In genomic region chr6:116397960-116398359, GRCh38 we compare ENCODE assay signal across 12 cellular contexts. TPM values are rescaled to one million over a fixed set of nuclear protein-coding genes. Genes with fewer than 3 reads are reported as not detected.
DNase-seq lines count a peak whose midpoint lies in the region; ATAC-seq and TF ChIP-seq lines count a peak whose summit lies in the region.
"Had no signal": no experiment of that assay in that cellular context is flagged by ENCODE, and none has a peak within 500 bp of the region (broad histone marks: within the 10 kb centered on the region; RNA-seq: fewer than 3 reads in every experiment).

No MANE protein-coding gene starts in this region.

- peaks cover 0 to 4% (median 0%) of the 10 kb centered on the region in 3 donors for H3K36me3 ChIP-seq in skeletal muscle tissue (ENCODE audit: control insufficient read depth in 3 of 3, insufficient read depth in 3 of 3, low read length in 3 of 3)

- no peak for TF ChIP-seq CTCF in fibroblast of pulmonary artery (IDR thresholded peaks at IDR 0.05; ENCODE audit: low read length, missing control alignments)

- DNase-seq in ELR (ENCODE audit: low read depth) (peak; percentile 60), T-helper 17 cell (no peak), fibroblast of pulmonary artery (ENCODE audit: low read depth) (peak; percentile 42), T-helper 9 cell (no peak)
- no peak for DNase-seq in activated CD4-positive, alpha-beta T cell treated with anti-CD3 and anti-CD28 coated beads for 1 hour
- no peak for DNase-seq in activated naive CD4-positive, alpha-beta T cell (lab: John Stamatoyannopoulos, UW)
- DNase-seq: activated naive CD8-positive, alpha-beta T cell treated with anti-CD3 and anti-CD28 coated beads, Interleukin-2, amount 10 ng/mL, durations not matched to agents 7 days and 5 days; CD8-positive, alpha-beta T cell; small intestine had no signal

- no peak overlapping the region for H3K9ac ChIP-seq in skeletal muscle tissue (ENCODE audit: low read depth in 1 of 3, low read length in 3 of 3)
- H3K9ac ChIP-seq: KMS-11 had no signal

- peaks cover 4 to 16% (median 5%) of the 10 kb centered on the region in 3 donors for H3K4me1 ChIP-seq in skeletal muscle tissue (ENCODE audit: control insufficient read depth in 3 of 3, insufficient read depth in 3 of 3, low read length in 3 of 3)

- no peaks in the 10 kb centered on the region for H3K9me3 ChIP-seq in T-helper 17 cell (ENCODE audit: control insufficient read depth, low read length, poor library complexity, severe bottlenecking)
- H3K9me3 ChIP-seq in skeletal muscle tissue (ENCODE audit: control insufficient read depth in 3 of 3, low read length in 3 of 3) = no peaks in the 10 kb centered on the region

- ATAC-seq in T-helper 17 cell (no peak), GM21619 (IDR thresholded peaks at IDR 0.05; ENCODE audit: unreplicated experiment) (no peak)
- ATAC-seq: CD8-positive, alpha-beta T cell had no signal

- H3K36me3 Mint-ChIP-seq in T-helper 17 cell (ENCODE audit: low read depth) = peaks cover 3% of the 10 kb centered on the region
- H3K36me3 Mint-ChIP-seq: activated naive CD8-positive, alpha-beta T cell treated with anti-CD3 and anti-CD28 coated beads, Interleukin-2, amount 10 ng/mL, durations not matched to agents 7 days and 5 days; CD8-positive, alpha-beta T cell had no signal

- H3K27me3 ChIP-seq in skeletal muscle tissue (ENCODE audit: control insufficient read depth in 3 of 3, insufficient read depth in 3 of 3, low read length in 3 of 3) = no peaks in the 10 kb centered on the region

- H3K4me3 Mint-ChIP-seq in T-helper 17 cell = no peak overlapping the region
- H3K4me3 Mint-ChIP-seq: activated naive CD8-positive, alpha-beta T cell treated with anti-CD3 and anti-CD28 coated beads, Interleukin-2, amount 10 ng/mL, durations not matched to agents 7 days and 5 days; CD8-positive, alpha-beta T cell had no signal

- peaks cover 4% of the 10 kb centered on the region for H3K27me3 Mint-ChIP-seq in T-helper 17 cell
- H3K27me3 Mint-ChIP-seq: activated naive CD8-positive, alpha-beta T cell treated with anti-CD3 and anti-CD28 coated beads, Interleukin-2, amount 10 ng/mL, durations not matched to agents 7 days and 5 days had no signal

- H3K4me1 Mint-ChIP-seq in T-helper 17 cell = peaks cover 27% of the 10 kb centered on the region

- peak overlapping the region; percentile 54 for H3K27ac Mint-ChIP-seq in T-helper 17 cell
- H3K27ac Mint-ChIP-seq: activated naive CD8-positive, alpha-beta T cell treated with anti-CD3 and anti-CD28 coated beads, Interleukin-2, amount 10 ng/mL, durations not matched to agents 7 days and 5 days; CD8-positive, alpha-beta T cell had no signal

- H3K27ac ChIP-seq in skeletal muscle tissue (ENCODE audit: low read depth, low read length) = peak overlapping the region; percentile 7
- H3K27ac ChIP-seq: KMS-11 had no signal

- H3K4me3 ChIP-seq in fibroblast of pulmonary artery (replicated peaks; ENCODE audit: low read depth, low read length) = no peak overlapping the region
- H3K4me3 ChIP-seq in skeletal muscle tissue (ENCODE audit: low read length in 3 of 3) = no peak overlapping the region

RNA-seq across cellular contexts. Expression of gene DSE, which starts 27.2 kb away (rescaled TPM):
- 10 to 100 TPM; 19.2 to 32.3 TPM for total RNA-seq in T-helper 17 cell
- 26.1 TPM for total RNA-seq in skeletal muscle tissue

Comparison
In these comparisons a context has a peak if more than half of its experiments do, and no peak if none do; other contexts are left out.
1. DNase-seq: peak in ELR (single experiment) and fibroblast of pulmonary artery (single experiment); none in T-helper 17 cell (0 of 3), activated CD4-positive, alpha-beta T cell treated with anti-CD3 and anti-CD28 coated beads for 1 hour (single experiment), activated naive CD4-positive, alpha-beta T cell (0 of 4) and T-helper 9 cell (single experiment).